Comparison of ENCODE assay signal across 7 cellular contexts in the genomic region with DNA sequence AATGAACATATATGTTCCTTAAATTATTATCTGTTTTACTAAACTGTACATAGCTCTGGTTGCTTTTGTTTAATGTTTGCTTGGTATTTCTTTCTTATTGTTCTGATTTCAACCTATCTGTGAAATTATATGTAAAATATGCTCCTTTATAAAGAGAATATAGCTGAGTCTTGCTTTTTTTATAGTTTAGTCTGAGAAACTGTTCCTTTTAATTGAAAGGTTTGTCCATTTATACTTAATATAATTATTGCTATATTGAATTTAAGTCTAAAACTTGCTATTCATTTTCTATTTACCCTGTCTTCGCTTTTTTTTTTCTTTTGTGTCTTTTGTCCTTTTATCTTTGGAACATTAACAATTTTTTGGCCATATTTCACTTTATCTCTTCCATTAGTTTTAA.
"Had no signal": no experiment of that assay in that cellular context is flagged by ENCODE, and none has a peak within 500 bp of the region (broad histone marks: within the 10 kb centered on the region; RNA-seq: fewer than 3 reads in every experiment).

No MANE protein-coding gene starts in this region.

- H3K27ac ChIP-seq: HL-60, KMS-11 had no signal

- H3K9ac ChIP-seq: KMS-11 had no signal

- H3K4me2 ChIP-seq: KMS-11 had no signal

- FAIRE-seq: HepG2, HTR-8/SVneo had no signal

- ATAC-seq: HepG2 had no signal

- DNase-seq: IMR-90, KBM-7, KG1 had no signal
